Comparison of ENCODE assay signal across 8 cellular contexts in the genomic region with DNA sequence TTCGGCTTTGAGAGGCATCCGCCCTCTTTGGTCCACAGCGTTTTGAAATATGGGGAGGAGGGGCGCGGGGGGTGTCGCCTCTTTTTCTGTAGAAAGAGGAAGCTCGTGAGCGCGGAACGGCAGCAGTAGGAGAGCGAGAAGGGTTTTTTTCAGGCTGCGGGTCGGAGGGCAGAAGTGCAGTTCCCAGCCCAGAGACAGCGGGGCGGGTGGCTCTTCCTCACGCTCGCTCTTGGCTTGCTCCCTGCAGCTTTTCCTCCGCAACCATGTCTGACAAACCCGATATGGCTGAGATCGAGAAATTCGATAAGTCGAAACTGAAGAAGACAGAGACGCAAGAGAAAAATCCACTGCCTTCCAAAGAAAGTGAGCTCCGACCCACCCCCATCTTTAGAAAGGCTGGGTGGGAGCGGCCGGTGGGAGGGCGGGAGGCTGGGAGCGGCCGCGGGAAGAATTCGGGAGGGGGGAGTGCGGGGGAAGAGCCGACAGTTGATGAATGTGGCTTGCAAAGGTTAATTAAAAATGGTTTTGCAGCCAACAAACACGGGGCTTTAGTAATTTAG. TPM values are rescaled to one million over a fixed set of nuclear protein-coding genes. Genes with fewer than 3 reads are reported as not detected.
DNase-seq lines count a peak whose midpoint lies in the region; ATAC-seq and TF ChIP-seq lines count a peak whose summit lies in the region.

No MANE protein-coding gene starts in this region.

- peak overlapping the region; percentile 94 to 99 (median 97) for H3K27ac Mint-ChIP-seq in CD14-positive monocyte

- peak overlapping the region; percentile 98 for H3K4me3 Mint-ChIP-seq in CD14-positive monocyte

- H3K27me3 ChIP-seq in HUES6 (ENCODE audit: control insufficient read depth, insufficient read depth, low read length), result no peaks in the 10 kb centered on the region
- H3K27me3 ChIP-seq in left lung, result peaks cover 0 to 12% of the 10 kb centered on the region in 2 donors

- H3K4me1 Mint-ChIP-seq in CD14-positive monocyte, result peaks cover 39% of the 10 kb centered on the region

- ATAC-seq in left lung (peak; percentile 24), HG02763 (IDR thresholded peaks at IDR 0.05; ENCODE audit: unreplicated experiment) (no peak), HG03039 (IDR thresholded peaks at IDR 0.05; ENCODE audit: unreplicated experiment) (no peak)

- H3K36me3 Mint-ChIP-seq in CD14-positive monocyte, result peaks cover 25 to 26% of the 10 kb centered on the region in 2 donors

- intact Hi-C loops in CD14-positive monocyte (cut with micrococcal nuclease), result loop anchor here (10.0 kb wide), 2 partner anchors 119 to 519 kb away; no protein-coding TSS in a partner anchor
- intact Hi-C loops in left lung (cut with DNase I), result loop anchor here in 1 of 2 donors (10.0 kb wide), 1 partner anchor 119 kb away; no protein-coding TSS in a partner anchor

- H3K27ac ChIP-seq in HUES6 (ENCODE audit: low read depth, low read length) (peak overlapping the region; percentile 98), coronary artery (peak overlapping the region; percentile 92 to 98), left lung (peak overlapping the region; percentile 97 to 98), substantia nigra (ENCODE audit: low read depth, low read length, poor library complexity, severe bottlenecking) (peak overlapping the region; percentile 96)

- peak; percentile 51 for DNase-seq in CD14-positive monocyte (ENCODE audit: low spot score)
- peak; percentile 40 for DNase-seq in SKM-1 treated with dmso at 0.1 percent for 144 hours (lab: John Stamatoyannopoulos, UW; ENCODE audit: unreplicated experiment)
- DNase-seq in coronary artery (ENCODE audit: low spot score), result no peak
- peak; percentile 65 to 84 for DNase-seq in left lung
- peak in 26 of 49 donors; percentile 1 to 45 (median 18) for DNase-seq in substantia nigra (lab: John Stamatoyannopoulos, UW)

- H3K9me3 ChIP-seq in HUES6 (ENCODE audit: control insufficient read depth, insufficient read depth, low read depth, low read length), result no peaks in the 10 kb centered on the region
- H3K9me3 ChIP-seq in left lung, result no peaks in the 10 kb centered on the region

- peaks cover 0 to 29% (median 14%) of the 10 kb centered on the region in 7 donors for H3K9me3 Mint-ChIP-seq in CD14-positive monocyte

- peak overlapping the region; percentile 96 for H3K4me3 ChIP-seq in HUES6 (ENCODE audit: low read depth, low read length)
- H3K4me3 ChIP-seq in coronary artery, result peak overlapping the region; percentile 84
- H3K4me3 ChIP-seq in left lung, result peak overlapping the region; percentile 48 to 63

- TF ChIP-seq CTCF in CD14-positive monocyte (IDR thresholded peaks at IDR 0.05), result no peak
- no peak for TF ChIP-seq CTCF in coronary artery (IDR thresholded peaks at IDR 0.05)
- TF ChIP-seq CTCF in left lung (IDR thresholded peaks at IDR 0.05), result no peak

- peak overlapping the region; percentile 100 for H3K9ac ChIP-seq in HUES6 (ENCODE audit: low read length)

- peaks cover 0 to 82% (median 0%) of the 10 kb centered on the region in 3 donors for H3K27me3 Mint-ChIP-seq in CD14-positive monocyte (ENCODE audit: low read depth in 3 of 3)

- H3K4me1 ChIP-seq in HUES6 (ENCODE audit: control insufficient read depth, insufficient read depth, low read length) (peaks cover 57% of the 10 kb centered on the region), left lung (peaks cover 0 to 25% of the 10 kb centered on the region in 2 donors)

- H3K36me3 ChIP-seq in HUES6 (ENCODE audit: control insufficient read depth, insufficient read depth, low read length), result peaks cover 26% of the 10 kb centered on the region
- peaks cover 0 to 4% of the 10 kb centered on the region in 2 donors for H3K36me3 ChIP-seq in left lung

RNA-seq across cellular contexts. Expression of a gene that starts 1.2 kb away (rescaled TPM):
- polyA plus RNA-seq in CD14-positive monocyte, result over 10,000 TPM; 27,127 to 31,074 TPM
- 1,000 to 10,000 TPM; 4,574 to 4,791 TPM for total RNA-seq in left lung
